Comparison of ENCODE assay signal across 33 cellular contexts in the genomic region with DNA sequence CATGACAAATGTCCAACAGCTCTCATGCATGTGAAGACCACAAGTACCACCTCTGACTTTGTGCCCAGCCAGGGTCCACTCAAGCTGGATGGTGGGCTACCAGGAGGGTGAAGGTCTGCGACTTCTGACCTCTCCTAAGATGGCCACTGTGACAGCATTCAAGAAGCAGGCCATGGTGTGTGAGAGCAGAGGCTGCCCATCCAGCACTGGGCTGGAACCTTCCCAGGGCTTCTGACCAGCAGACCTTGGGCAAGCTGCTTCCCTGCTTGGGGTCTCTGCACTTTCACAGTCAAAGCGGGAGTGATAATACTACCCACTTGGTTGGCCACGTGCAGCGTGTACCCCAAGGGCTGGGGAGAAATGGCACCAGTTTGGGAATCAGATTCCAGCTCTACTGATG.
"Had no signal": no experiment of that assay in that cellular context is flagged by ENCODE, and none has a peak within 500 bp of the region (broad histone marks: within the 10 kb centered on the region; RNA-seq: fewer than 3 reads in every experiment).

No MANE protein-coding gene starts in this region.

- H3K27me3 ChIP-seq: brain microvascular endothelial cell, dorsolateral prefrontal cortex, esophagus muscularis mucosa, foreskin keratinocyte, gastrocnemius medialis had no signal

- H3K4me3 ChIP-seq: coronary artery, dorsolateral prefrontal cortex, esophagus muscularis mucosa, gastrocnemius medialis had no signal

- H3K4me3 Mint-ChIP-seq: activated B cell treated with CpG ODN at 0.5 μM for 24 hours; activated CD8-positive, alpha-beta T cell treated with anti-CD3 and anti-CD28 coated beads for 36 hours; activated naive CD8-positive, alpha-beta T cell; activated T-cell treated with anti-CD3 and anti-CD28 coated beads, Interleukin-2, amount 50 U/mL, for 4 hours; activated T-helper 17 cell treated with anti-CD3 and anti-CD28 coated beads, Interleukin-2, amount 50 U/mL, for 72 hours; central memory CD8-positive, alpha-beta T cell; dendritic cell treated with granulocyte-macrophage colony-stimulating factor and Interleukin-4, amounts not matched to agents 40 ng/mL and 50 ng/mL, for 4 days; effector memory CD8-positive, alpha-beta T cell; T-helper 17 cell; T-helper 2 cell treated with Interferon-gamma antibody and Interleukin-4, amounts not matched to agents 5 μg/mL and 100 μg/mL, for 36 hours had no signal

- FAIRE-seq: astrocyte, bronchial epithelial cell had no signal

- DNase-seq: activated B cell treated with CpG ODN at 0.5 μM for 24 hours; activated CD4-positive, alpha-beta T cell treated with anti-CD3 and anti-CD28 coated beads for 48 hours; activated CD4-positive, alpha-beta T cell treated with anti-CD3 and anti-CD28 coated beads, Interleukin-2, amount 50 U/mL, for 1 hour; activated CD4-positive, alpha-beta T cell treated with anti-CD3 and anti-CD28 coated beads, Interleukin-2, amount 50 U/mL, for 48 hours; activated CD8-positive, alpha-beta memory T cell treated with anti-CD3 and anti-CD28 coated beads for 24 hours; activated CD8-positive, alpha-beta T cell treated with anti-CD3 and anti-CD28 coated beads for 36 hours; activated effector memory CD4-positive, alpha-beta T cell treated with Interleukin-2 at 50 U/mL for 16 hours; activated gamma-delta T cell treated with Interleukin-2 at 50 U/mL for 16 hours; activated naive CD4-positive, alpha-beta T cell treated with anti-CD3 and anti-CD28 coated beads, Interleukin-2, amount 50 U/mL, for 16 hours; activated naive CD4-positive, alpha-beta T cell treated with Interleukin-2 at 50 U/mL for 16 hours; activated T-cell treated with anti-CD3 and anti-CD28 coated beads, Interleukin-2, amount 50 U/mL, for 4 hours; amniotic stem cell; anterior cingulate cortex; dorsolateral prefrontal cortex; effector memory CD8-positive, alpha-beta T cell; erythroblast; foreskin keratinocyte; gastrocnemius medialis; T-helper 1 cell; T-helper 17 cell; T1000; WERI-Rb-1 had no signal

- H3K27ac Mint-ChIP-seq: activated B cell treated with CpG ODN at 0.5 μM for 24 hours; activated CD8-positive, alpha-beta T cell treated with anti-CD3 and anti-CD28 coated beads for 36 hours; activated naive CD8-positive, alpha-beta T cell; activated T-helper 17 cell treated with anti-CD3 and anti-CD28 coated beads, Interleukin-2, amount 50 U/mL, for 72 hours; dendritic cell treated with granulocyte-macrophage colony-stimulating factor and Interleukin-4, amounts not matched to agents 40 ng/mL and 50 ng/mL, for 4 days; effector memory CD8-positive, alpha-beta T cell; T-helper 17 cell; T-helper 2 cell treated with Interferon-gamma antibody and Interleukin-4, amounts not matched to agents 5 μg/mL and 100 μg/mL, for 36 hours had no signal

- H3K4me1 Mint-ChIP-seq: activated B cell treated with CpG ODN at 0.5 μM for 24 hours; activated T-helper 17 cell treated with anti-CD3 and anti-CD28 coated beads, Interleukin-2, amount 50 U/mL, for 72 hours; central memory CD8-positive, alpha-beta T cell; T-helper 17 cell had no signal

- H3K9me3 ChIP-seq: esophagus muscularis mucosa, gastrocnemius medialis had no signal

- H3K27me3 Mint-ChIP-seq: activated B cell treated with CpG ODN at 0.5 μM for 24 hours; activated CD8-positive, alpha-beta T cell treated with anti-CD3 and anti-CD28 coated beads for 36 hours; activated naive CD8-positive, alpha-beta T cell; activated T-helper 17 cell treated with anti-CD3 and anti-CD28 coated beads, Interleukin-2, amount 50 U/mL, for 72 hours; central memory CD8-positive, alpha-beta T cell; dendritic cell treated with granulocyte-macrophage colony-stimulating factor and Interleukin-4, amounts not matched to agents 40 ng/mL and 50 ng/mL, for 4 days; effector memory CD8-positive, alpha-beta T cell; T-helper 17 cell had no signal

- H3K27ac ChIP-seq: brain microvascular endothelial cell, coronary artery, esophagus muscularis mucosa, foreskin keratinocyte had no signal

- ATAC-seq: activated CD4-positive, CD25-positive, alpha-beta regulatory T cell treated with anti-CD3 and anti-CD28 coated beads, Interleukin-2, amount 50 U/mL, for 24 hours; activated CD8-positive, alpha-beta T cell treated with anti-CD3 and anti-CD28 coated beads for 36 hours; activated T-cell treated with anti-CD3 and anti-CD28 coated beads, Interleukin-2, amount 50 U/mL, for 4 hours; activated T-helper 17 cell treated with anti-CD3 and anti-CD28 coated beads, Interleukin-2, amount 50 U/mL, for 72 hours; effector memory CD8-positive, alpha-beta T cell; foreskin keratinocyte; gastrocnemius medialis; T-helper 17 cell had no signal

- H3K4me1 ChIP-seq: esophagus muscularis mucosa, foreskin keratinocyte, gastrocnemius medialis had no signal

- H3K9me3 Mint-ChIP-seq: activated T-cell treated with anti-CD3 and anti-CD28 coated beads, Interleukin-2, amount 50 U/mL, for 4 hours; activated T-helper 17 cell treated with anti-CD3 and anti-CD28 coated beads, Interleukin-2, amount 50 U/mL, for 72 hours; central memory CD8-positive, alpha-beta T cell; effector memory CD8-positive, alpha-beta T cell had no signal
